ENCODE assay signal across 1 cellular context in the genomic region with DNA sequence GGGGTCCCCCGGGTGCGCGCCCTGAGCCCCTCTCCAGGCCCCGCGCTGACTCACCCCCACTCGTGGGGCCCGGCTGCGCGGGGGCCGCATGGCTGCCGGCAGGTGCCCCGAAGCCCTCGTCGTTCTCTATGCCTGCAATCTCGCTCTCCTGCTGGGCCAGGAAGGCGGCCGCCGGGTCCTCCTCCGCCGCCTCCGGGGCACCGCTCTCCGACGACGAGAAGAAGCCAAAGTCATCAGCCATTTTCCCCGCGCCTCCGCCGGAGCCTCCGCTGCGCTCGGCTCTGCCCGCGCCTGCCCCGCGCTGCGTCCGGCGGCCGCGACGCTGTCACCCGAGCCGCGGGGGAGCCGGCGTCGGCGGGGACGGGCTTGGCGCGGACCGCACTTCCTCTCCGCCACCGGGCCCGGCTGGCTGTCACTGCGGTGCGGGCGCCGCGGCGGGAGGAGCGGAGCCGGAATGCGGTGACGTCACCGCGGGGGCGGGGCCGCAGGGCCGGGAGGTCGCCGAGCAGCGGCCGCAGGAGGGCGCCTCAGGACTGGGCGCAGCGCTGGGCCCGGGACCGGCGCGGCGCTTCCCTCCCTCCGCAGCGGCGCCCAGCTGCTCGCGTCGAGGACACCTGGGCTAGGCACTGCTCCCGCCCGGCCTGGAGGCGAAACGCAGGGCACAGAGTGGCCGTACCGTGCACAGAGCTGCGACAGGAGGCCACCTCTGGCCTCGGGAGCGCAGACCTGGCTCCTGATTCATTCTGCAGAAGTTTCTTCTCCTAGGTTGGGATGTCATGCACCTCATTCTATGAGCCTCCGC.
TF ChIP-seq lines count a peak whose summit lies in the region.

A gene with protein sequence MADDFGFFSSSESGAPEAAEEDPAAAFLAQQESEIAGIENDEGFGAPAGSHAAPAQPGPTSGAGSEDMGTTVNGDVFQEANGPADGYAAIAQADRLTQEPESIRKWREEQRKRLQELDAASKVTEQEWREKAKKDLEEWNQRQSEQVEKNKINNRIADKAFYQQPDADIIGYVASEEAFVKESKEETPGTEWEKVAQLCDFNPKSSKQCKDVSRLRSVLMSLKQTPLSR (minus strand): TSS at position 417 of the 802 bp plus-strand sequence. CDS start 176 bp downstream, at position 241.

TF ChIP-seq in HepG2, 621 proteins besides CTCF, POLR2A, EP300 and RAD21 (continued from another document and continues in another):
- no peak for TF ChIP-seq ZSCAN12 (CRISPR knock-in tag; IDR thresholded peaks at IDR 0.05)
- TF ChIP-seq ELF1 (CRISPR knock-in tag; IDR thresholded peaks at IDR 0.05): no peak
- no peak for TF ChIP-seq RARG (CRISPR knock-in tag; IDR thresholded peaks at IDR 0.05; ENCODE audit: low read depth)
- TF ChIP-seq ZNF468 (CRISPR knock-in tag; IDR thresholded peaks at IDR 0.05): no peak
- no peak for TF ChIP-seq SIX1 (CRISPR knock-in tag; IDR thresholded peaks at IDR 0.05; ENCODE audit: borderline replicate concordance)
- no peak for TF ChIP-seq U2AF1 (optimal IDR thresholded peaks at IDR 0.05; ENCODE audit: low read depth, low read length)
- peak; percentile 90 for TF ChIP-seq SAP130 (CRISPR knock-in tag; IDR thresholded peaks at IDR 0.05; ENCODE audit: low read depth)
- TF ChIP-seq KAT7 (CRISPR knock-in tag; IDR thresholded peaks at IDR 0.05; ENCODE audit: borderline replicate concordance): no peak
- TF ChIP-seq ZNF354B (CRISPR knock-in tag; IDR thresholded peaks at IDR 0.05): no peak
- TF ChIP-seq ZNF563 (CRISPR knock-in tag; IDR thresholded peaks at IDR 0.05): peak; percentile 92
- 0 out of 2 replicates have a peak, but pooled peaks have one; percentile 26 for TF ChIP-seq RXRB (CRISPR knock-in tag; IDR thresholded peaks at IDR 0.05; ENCODE audit: borderline replicate concordance)
- no peak for TF ChIP-seq RORA (CRISPR knock-in tag; IDR thresholded peaks at IDR 0.05)
- TF ChIP-seq, protein P1, sequence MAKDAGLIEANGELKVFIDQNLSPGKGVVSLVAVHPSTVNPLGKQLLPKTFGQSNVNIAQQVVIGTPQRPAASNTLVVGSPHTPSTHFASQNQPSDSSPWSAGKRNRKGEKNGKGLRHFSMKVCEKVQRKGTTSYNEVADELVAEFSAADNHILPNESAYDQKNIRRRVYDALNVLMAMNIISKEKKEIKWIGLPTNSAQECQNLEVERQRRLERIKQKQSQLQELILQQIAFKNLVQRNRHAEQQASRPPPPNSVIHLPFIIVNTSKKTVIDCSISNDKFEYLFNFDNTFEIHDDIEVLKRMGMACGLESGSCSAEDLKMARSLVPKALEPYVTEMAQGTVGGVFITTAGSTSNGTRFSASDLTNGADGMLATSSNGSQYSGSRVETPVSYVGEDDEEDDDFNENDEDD (CRISPR knock-in tag; IDR thresholded peaks at IDR 0.05; ENCODE audit: borderline replicate concordance): peak; percentile 96
- no peak for TF ChIP-seq BORCS8-MEF2B (CRISPR knock-in tag; IDR thresholded peaks at IDR 0.05)
- no peak for TF ChIP-seq MED13 (CRISPR knock-in tag; IDR thresholded peaks at IDR 0.05)
- peak; percentile 95 for TF ChIP-seq DNMT1 (CRISPR knock-in tag; IDR thresholded peaks at IDR 0.05)
- TF ChIP-seq DR1 (CRISPR knock-in tag; IDR thresholded peaks at IDR 0.05): peak; percentile 51; the same call in 1 of the 2 replicates
- peak; percentile 38; the same call in 1 of the 2 replicates for TF ChIP-seq RFX5 (IDR thresholded peaks at IDR 0.05; ENCODE audit: low read depth, low read length)
- TF ChIP-seq ETV5 (CRISPR knock-in tag; IDR thresholded peaks at IDR 0.05; ENCODE audit: borderline replicate concordance): 0 out of 2 replicates have a peak, but pooled peaks have one; percentile 41
- TF ChIP-seq YY1 (IDR thresholded peaks at IDR 0.05; ENCODE audit: insufficient read depth, insufficient replicate concordance, low read depth, low read length): peak; percentile 72
- no peak for TF ChIP-seq JARID2 (CRISPR knock-in tag; IDR thresholded peaks at IDR 0.05; ENCODE audit: insufficient replicate concordance)
- TF ChIP-seq, protein P2, sequence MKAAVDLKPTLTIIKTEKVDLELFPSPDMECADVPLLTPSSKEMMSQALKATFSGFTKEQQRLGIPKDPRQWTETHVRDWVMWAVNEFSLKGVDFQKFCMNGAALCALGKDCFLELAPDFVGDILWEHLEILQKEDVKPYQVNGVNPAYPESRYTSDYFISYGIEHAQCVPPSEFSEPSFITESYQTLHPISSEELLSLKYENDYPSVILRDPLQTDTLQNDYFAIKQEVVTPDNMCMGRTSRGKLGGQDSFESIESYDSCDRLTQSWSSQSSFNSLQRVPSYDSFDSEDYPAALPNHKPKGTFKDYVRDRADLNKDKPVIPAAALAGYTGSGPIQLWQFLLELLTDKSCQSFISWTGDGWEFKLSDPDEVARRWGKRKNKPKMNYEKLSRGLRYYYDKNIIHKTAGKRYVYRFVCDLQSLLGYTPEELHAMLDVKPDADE (CRISPR knock-in tag; IDR thresholded peaks at IDR 0.05): no peak
- TF ChIP-seq, protein P3, sequence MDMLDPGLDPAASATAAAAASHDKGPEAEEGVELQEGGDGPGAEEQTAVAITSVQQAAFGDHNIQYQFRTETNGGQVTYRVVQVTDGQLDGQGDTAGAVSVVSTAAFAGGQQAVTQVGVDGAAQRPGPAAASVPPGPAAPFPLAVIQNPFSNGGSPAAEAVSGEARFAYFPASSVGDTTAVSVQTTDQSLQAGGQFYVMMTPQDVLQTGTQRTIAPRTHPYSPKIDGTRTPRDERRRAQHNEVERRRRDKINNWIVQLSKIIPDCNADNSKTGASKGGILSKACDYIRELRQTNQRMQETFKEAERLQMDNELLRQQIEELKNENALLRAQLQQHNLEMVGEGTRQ (IDR thresholded peaks at IDR 0.05; ENCODE audit: low read depth, low read length): no peak
- TF ChIP-seq, protein P3 (CRISPR knock-in tag; IDR thresholded peaks at IDR 0.05; ENCODE audit: borderline replicate concordance): no peak
- no peak for TF ChIP-seq ZFP37 (CRISPR knock-in tag; IDR thresholded peaks at IDR 0.05; ENCODE audit: borderline replicate concordance)
- TF ChIP-seq, protein P4, sequence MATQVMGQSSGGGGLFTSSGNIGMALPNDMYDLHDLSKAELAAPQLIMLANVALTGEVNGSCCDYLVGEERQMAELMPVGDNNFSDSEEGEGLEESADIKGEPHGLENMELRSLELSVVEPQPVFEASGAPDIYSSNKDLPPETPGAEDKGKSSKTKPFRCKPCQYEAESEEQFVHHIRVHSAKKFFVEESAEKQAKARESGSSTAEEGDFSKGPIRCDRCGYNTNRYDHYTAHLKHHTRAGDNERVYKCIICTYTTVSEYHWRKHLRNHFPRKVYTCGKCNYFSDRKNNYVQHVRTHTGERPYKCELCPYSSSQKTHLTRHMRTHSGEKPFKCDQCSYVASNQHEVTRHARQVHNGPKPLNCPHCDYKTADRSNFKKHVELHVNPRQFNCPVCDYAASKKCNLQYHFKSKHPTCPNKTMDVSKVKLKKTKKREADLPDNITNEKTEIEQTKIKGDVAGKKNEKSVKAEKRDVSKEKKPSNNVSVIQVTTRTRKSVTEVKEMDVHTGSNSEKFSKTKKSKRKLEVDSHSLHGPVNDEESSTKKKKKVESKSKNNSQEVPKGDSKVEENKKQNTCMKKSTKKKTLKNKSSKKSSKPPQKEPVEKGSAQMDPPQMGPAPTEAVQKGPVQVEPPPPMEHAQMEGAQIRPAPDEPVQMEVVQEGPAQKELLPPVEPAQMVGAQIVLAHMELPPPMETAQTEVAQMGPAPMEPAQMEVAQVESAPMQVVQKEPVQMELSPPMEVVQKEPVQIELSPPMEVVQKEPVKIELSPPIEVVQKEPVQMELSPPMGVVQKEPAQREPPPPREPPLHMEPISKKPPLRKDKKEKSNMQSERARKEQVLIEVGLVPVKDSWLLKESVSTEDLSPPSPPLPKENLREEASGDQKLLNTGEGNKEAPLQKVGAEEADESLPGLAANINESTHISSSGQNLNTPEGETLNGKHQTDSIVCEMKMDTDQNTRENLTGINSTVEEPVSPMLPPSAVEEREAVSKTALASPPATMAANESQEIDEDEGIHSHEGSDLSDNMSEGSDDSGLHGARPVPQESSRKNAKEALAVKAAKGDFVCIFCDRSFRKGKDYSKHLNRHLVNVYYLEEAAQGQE (IDR thresholded peaks at IDR 0.05; ENCODE audit: borderline replicate concordance in 1 of 2, low read depth in 1 of 2, low read length in 2 of 2): peak in 1 of 2 experiments; percentile 38; a peak in 1 of 4 replicates
- no peak for TF ChIP-seq KDM5A (IDR thresholded peaks at IDR 0.05; ENCODE audit: borderline replicate concordance, low read length)
- no peak for TF ChIP-seq THYN1 (CRISPR knock-in tag; IDR thresholded peaks at IDR 0.05; ENCODE audit: borderline replicate concordance, low read depth)
- no peak for TF ChIP-seq KDM6A (CRISPR knock-in tag; IDR thresholded peaks at IDR 0.05; ENCODE audit: low read depth)
- TF ChIP-seq PAWR (CRISPR knock-in tag; IDR thresholded peaks at IDR 0.05; ENCODE audit: borderline replicate concordance): no peak
- no peak for TF ChIP-seq FOXK1 (CRISPR knock-in tag; IDR thresholded peaks at IDR 0.05; ENCODE audit: borderline replicate concordance, low read depth)
- TF ChIP-seq NFE2L1 (CRISPR knock-in tag; IDR thresholded peaks at IDR 0.05; ENCODE audit: borderline replicate concordance): no peak
- no peak; the same call in 1 of the 2 replicates for TF ChIP-seq BRCA1 (CRISPR knock-in tag; IDR thresholded peaks at IDR 0.05)
- TF ChIP-seq, protein P5, sequence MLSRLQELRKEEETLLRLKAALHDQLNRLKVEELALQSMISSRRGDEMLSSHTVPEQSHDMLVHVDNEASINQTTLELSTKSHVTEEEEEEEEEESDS (CRISPR knock-in tag; IDR thresholded peaks at IDR 0.05; ENCODE audit: borderline replicate concordance): no peak
- peak; percentile 85; the same call in 1 of the 2 replicates for TF ChIP-seq ZSCAN21 (CRISPR knock-in tag; IDR thresholded peaks at IDR 0.05; ENCODE audit: borderline replicate concordance)
- TF ChIP-seq, protein P6, sequence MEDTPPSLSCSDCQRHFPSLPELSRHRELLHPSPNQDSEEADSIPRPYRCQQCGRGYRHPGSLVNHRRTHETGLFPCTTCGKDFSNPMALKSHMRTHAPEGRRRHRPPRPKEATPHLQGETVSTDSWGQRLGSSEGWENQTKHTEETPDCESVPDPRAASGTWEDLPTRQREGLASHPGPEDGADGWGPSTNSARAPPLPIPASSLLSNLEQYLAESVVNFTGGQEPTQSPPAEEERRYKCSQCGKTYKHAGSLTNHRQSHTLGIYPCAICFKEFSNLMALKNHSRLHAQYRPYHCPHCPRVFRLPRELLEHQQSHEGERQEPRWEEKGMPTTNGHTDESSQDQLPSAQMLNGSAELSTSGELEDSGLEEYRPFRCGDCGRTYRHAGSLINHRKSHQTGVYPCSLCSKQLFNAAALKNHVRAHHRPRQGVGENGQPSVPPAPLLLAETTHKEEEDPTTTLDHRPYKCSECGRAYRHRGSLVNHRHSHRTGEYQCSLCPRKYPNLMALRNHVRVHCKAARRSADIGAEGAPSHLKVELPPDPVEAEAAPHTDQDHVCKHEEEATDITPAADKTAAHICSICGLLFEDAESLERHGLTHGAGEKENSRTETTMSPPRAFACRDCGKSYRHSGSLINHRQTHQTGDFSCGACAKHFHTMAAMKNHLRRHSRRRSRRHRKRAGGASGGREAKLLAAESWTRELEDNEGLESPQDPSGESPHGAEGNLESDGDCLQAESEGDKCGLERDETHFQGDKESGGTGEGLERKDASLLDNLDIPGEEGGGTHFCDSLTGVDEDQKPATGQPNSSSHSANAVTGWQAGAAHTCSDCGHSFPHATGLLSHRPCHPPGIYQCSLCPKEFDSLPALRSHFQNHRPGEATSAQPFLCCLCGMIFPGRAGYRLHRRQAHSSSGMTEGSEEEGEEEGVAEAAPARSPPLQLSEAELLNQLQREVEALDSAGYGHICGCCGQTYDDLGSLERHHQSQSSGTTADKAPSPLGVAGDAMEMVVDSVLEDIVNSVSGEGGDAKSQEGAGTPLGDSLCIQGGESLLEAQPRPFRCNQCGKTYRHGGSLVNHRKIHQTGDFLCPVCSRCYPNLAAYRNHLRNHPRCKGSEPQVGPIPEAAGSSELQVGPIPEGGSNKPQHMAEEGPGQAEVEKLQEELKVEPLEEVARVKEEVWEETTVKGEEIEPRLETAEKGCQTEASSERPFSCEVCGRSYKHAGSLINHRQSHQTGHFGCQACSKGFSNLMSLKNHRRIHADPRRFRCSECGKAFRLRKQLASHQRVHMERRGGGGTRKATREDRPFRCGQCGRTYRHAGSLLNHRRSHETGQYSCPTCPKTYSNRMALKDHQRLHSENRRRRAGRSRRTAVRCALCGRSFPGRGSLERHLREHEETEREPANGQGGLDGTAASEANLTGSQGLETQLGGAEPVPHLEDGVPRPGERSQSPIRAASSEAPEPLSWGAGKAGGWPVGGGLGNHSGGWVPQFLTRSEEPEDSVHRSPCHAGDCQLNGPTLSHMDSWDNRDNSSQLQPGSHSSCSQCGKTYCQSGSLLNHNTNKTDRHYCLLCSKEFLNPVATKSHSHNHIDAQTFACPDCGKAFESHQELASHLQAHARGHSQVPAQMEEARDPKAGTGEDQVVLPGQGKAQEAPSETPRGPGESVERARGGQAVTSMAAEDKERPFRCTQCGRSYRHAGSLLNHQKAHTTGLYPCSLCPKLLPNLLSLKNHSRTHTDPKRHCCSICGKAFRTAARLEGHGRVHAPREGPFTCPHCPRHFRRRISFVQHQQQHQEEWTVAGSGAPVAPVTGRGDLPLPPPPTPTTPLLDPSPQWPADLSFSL (CRISPR knock-in tag; IDR thresholded peaks at IDR 0.05): no peak
- TF ChIP-seq, protein P7, sequence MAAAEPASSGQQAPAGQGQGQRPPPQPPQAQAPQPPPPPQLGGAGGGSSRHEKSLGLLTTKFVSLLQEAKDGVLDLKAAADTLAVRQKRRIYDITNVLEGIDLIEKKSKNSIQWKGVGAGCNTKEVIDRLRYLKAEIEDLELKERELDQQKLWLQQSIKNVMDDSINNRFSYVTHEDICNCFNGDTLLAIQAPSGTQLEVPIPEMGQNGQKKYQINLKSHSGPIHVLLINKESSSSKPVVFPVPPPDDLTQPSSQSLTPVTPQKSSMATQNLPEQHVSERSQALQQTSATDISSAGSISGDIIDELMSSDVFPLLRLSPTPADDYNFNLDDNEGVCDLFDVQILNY (CRISPR knock-in tag; conservative IDR thresholded peaks at IDR 0.05): no peak; the same call in 1 of the 2 replicates
- peak; percentile 76 for TF ChIP-seq POGZ (CRISPR knock-in tag; IDR thresholded peaks at IDR 0.05)
- no peak for TF ChIP-seq ZNF550 (CRISPR knock-in tag; IDR thresholded peaks at IDR 0.05; ENCODE audit: borderline replicate concordance)
- TF ChIP-seq SRF (IDR thresholded peaks at IDR 0.05; ENCODE audit: low read depth, low read length): no peak
- TF ChIP-seq ZBTB38 (CRISPR knock-in tag; IDR thresholded peaks at IDR 0.05): peak; percentile 86
